In genomic region chr5:132229236-132229635, GRCh38 we compare ENCODE assay signal across 16 cellular contexts. TPM values are rescaled to one million over a fixed set of nuclear protein-coding genes. Genes with fewer than 3 reads are reported as not detected.
A peak's percentile ranks its signal among the peaks of the same experiment; 100 is the strongest.
DNase-seq lines count a peak whose midpoint lies in the region; ATAC-seq and TF ChIP-seq lines count a peak whose summit lies in the region.
"Had no signal": no experiment of that assay in that cellular context is flagged by ENCODE, and none has a peak within 500 bp of the region (broad histone marks: within the 10 kb centered on the region; RNA-seq: fewer than 3 reads in every experiment).

No MANE protein-coding gene starts in this region.

- TF ChIP-seq EP300 in sigmoid colon (IDR thresholded peaks at IDR 0.05), result no peak

- no peak overlapping the region for H2AFZ ChIP-seq in Loucy (ENCODE audit: low read length)

- no peak overlapping the region for H3K27ac ChIP-seq in coronary artery
- no peak overlapping the region for H3K27ac ChIP-seq in sigmoid colon
- H3K27ac ChIP-seq: thyroid gland had no signal

- no peaks in the 10 kb centered on the region for H3K9me3 Mint-ChIP-seq in activated T-cell treated with anti-CD3 and anti-CD28 coated beads, Interleukin-2, amount 50 U/mL, for 24 hours

- no peak overlapping the region for H3K9ac ChIP-seq in Loucy (ENCODE audit: low read depth, low read length, poor library complexity, severe bottlenecking)

- H3K9me3 ChIP-seq in Loucy (ENCODE audit: insufficient read depth, low read depth, low read length) (no peaks in the 10 kb centered on the region), sigmoid colon (no peaks in the 10 kb centered on the region)
- H3K9me3 ChIP-seq: esophagus muscularis mucosa, thyroid gland had no signal

- intact Hi-C loops in sigmoid colon (cut with DNase I), result loop anchor here (5.0 kb wide), 2 partner anchors 63 to 263 kb away; partner anchors contain the start of genes IRF1 and SLC22A4

- no peaks in the 10 kb centered on the region for H3K27me3 ChIP-seq in Loucy (ENCODE audit: insufficient read depth, low read length, poor library complexity, severe bottlenecking)
- no peaks in the 10 kb centered on the region for H3K27me3 ChIP-seq in sigmoid colon
- H3K27me3 ChIP-seq: esophagus muscularis mucosa, thyroid gland had no signal

- no peaks in the 10 kb centered on the region for H4K20me1 ChIP-seq in Loucy (ENCODE audit: insufficient read depth, low read length, poor library complexity, severe bottlenecking)

- 95 to 96% methylated on average over 5 of the region's 5 CpGs for WGBS in sigmoid colon, 2 donors

- no peaks in the 10 kb centered on the region for H3K79me2 ChIP-seq in Loucy (ENCODE audit: insufficient read depth, low read length)

- H3F3A ChIP-seq in Loucy (ENCODE audit: low read depth), result no peaks in the 10 kb centered on the region

- H3K4me1 ChIP-seq in Loucy (ENCODE audit: insufficient read depth, low read length, poor library complexity, severe bottlenecking) (peaks cover 36% of the 10 kb centered on the region), sigmoid colon (peaks cover 0 to 36% (median 34%) of the 10 kb centered on the region in 4 donors)

- no peak overlapping the region for H3K4me3 ChIP-seq in Loucy (ENCODE audit: low read length, poor library complexity, severe bottlenecking)
- H3K4me3 ChIP-seq in coronary artery, result no peak overlapping the region
- no peak overlapping the region for H3K4me3 ChIP-seq in sigmoid colon
- H3K4me3 ChIP-seq: esophagus muscularis mucosa, thyroid gland had no signal

- peaks cover 49% of the 10 kb centered on the region for H3K27me3 Mint-ChIP-seq in activated T-cell treated with anti-CD3 and anti-CD28 coated beads, Interleukin-2, amount 50 U/mL, for 24 hours

- peak overlapping the region; percentile 32 for H3K4me3 Mint-ChIP-seq in activated T-cell treated with anti-CD3 and anti-CD28 coated beads, Interleukin-2, amount 50 U/mL, for 24 hours

- peaks cover 12% of the 10 kb centered on the region for H3K4me1 Mint-ChIP-seq in activated T-cell treated with anti-CD3 and anti-CD28 coated beads, Interleukin-2, amount 50 U/mL, for 24 hours (ENCODE audit: low read depth)

- H3K36me3 ChIP-seq in Loucy (ENCODE audit: insufficient read depth, low read length), result no peaks in the 10 kb centered on the region
- no peaks in the 10 kb centered on the region for H3K36me3 ChIP-seq in sigmoid colon
- H3K36me3 ChIP-seq: esophagus muscularis mucosa, thyroid gland had no signal

- ATAC-seq in GM21515 (IDR thresholded peaks at IDR 0.05; ENCODE audit: unreplicated experiment), result no peak
- ATAC-seq: left ventricle myocardium superior, SK-N-SH treated with all-trans-retinoic acid at 6 μM for 48 hours had no signal

- H3K36me3 Mint-ChIP-seq in activated T-cell treated with anti-CD3 and anti-CD28 coated beads, Interleukin-2, amount 50 U/mL, for 24 hours (ENCODE audit: low read depth), result no peaks in the 10 kb centered on the region

- H3K9me2 ChIP-seq in Loucy (replicated peaks; ENCODE audit: low read depth, low read length), result no peaks in the 10 kb centered on the region

- DNase-seq in activated T-cell treated with anti-CD3 and anti-CD28 coated beads, Interleukin-2, amount 50 U/mL, for 24 hours, result no peak
- DNase-seq in activated T-cell treated with anti-CD3 and anti-CD28 coated beads, Interleukin-2, amount 50 U/mL, for 48 hours, result no peak
- DNase-seq in coronary artery (ENCODE audit: low spot score) (peak; percentile 43), sigmoid colon (peak; percentile 38), DMS53 treated with DMSO at 0.1 percent for 48 hours (lab: John Stamatoyannopoulos, UW; ENCODE audit: unreplicated experiment) (no peak), DMS53 (lab: John Stamatoyannopoulos, UW) (no peak)
- DNase-seq: DMS79 treated with DMSO at 0.1 percent for 48 hours, hypothalamus, NCI-H1092, nucleus accumbens, thyroid gland had no signal

- TF ChIP-seq CTCF in Loucy (conservative IDR thresholded peaks at IDR 0.05; ENCODE audit: low read length) (no peak), coronary artery (IDR thresholded peaks at IDR 0.05) (no peak), sigmoid colon (IDR thresholded peaks at IDR 0.05) (no peak)

- H3K4me2 ChIP-seq in Loucy (ENCODE audit: low read depth, low read length, poor library complexity, severe bottlenecking), result peak overlapping the region; percentile 52

- no peak for TF ChIP-seq POLR2A in sigmoid colon (IDR thresholded peaks at IDR 0.05)

- no peak overlapping the region for H3K27ac Mint-ChIP-seq in activated T-cell treated with anti-CD3 and anti-CD28 coated beads, Interleukin-2, amount 50 U/mL, for 24 hours

RNA-seq across cellular contexts. Expression of gene P4HA2, which starts 1.6 kb away (rescaled TPM):
- total RNA-seq in sigmoid colon, result 10 to 100 TPM; 23.9 to 35.2 (median 28.9) TPM
- polyA plus RNA-seq in sigmoid colon, result 10 to 100 TPM in 2 of 3 donors, 1 to 10 TPM in 1; 4.2 to 24.8 (median 12.5) TPM

RNA-seq across cellular contexts. Expression of gene PDLIM4, which starts 28.3 kb away (rescaled TPM):
- total RNA-seq in sigmoid colon, result 100 to 1,000 TPM in 2 of 4 donors, 10 to 100 TPM in 2; 38.2 to 133 (median 90.1) TPM
- 10 to 100 TPM in 2 of 3 donors, 1 to 10 TPM in 1; 2.1 to 16.5 (median 11.4) TPM for polyA plus RNA-seq in sigmoid colon

Comparison
In these comparisons a context has a peak if more than half of its experiments do, and no peak if none do; other contexts are left out.
1. DNase-seq: peak in coronary artery (single experiment) and sigmoid colon (single experiment); none in activated T-cell treated with anti-CD3 and anti-CD28 coated beads, Interleukin-2, amount 50 U/mL, for 24 hours (single experiment), activated T-cell treated with anti-CD3 and anti-CD28 coated beads, Interleukin-2, amount 50 U/mL, for 48 hours (0 of 2), DMS53 treated with DMSO at 0.1 percent for 48 hours (single experiment) and DMS53 (single experiment).